In genomic region chr1:200916152-200916551, GRCh38 we compare ENCODE assay signal across 2 cellular contexts.
TF ChIP-seq lines count a peak whose summit lies in the region.

No MANE protein-coding gene starts in this region.

TF ChIP-seq in endothelial cell of umbilical vein, 7 proteins besides CTCF, POLR2A, EP300 and RAD21 (continued from another document):
- TF ChIP-seq, protein P1, sequence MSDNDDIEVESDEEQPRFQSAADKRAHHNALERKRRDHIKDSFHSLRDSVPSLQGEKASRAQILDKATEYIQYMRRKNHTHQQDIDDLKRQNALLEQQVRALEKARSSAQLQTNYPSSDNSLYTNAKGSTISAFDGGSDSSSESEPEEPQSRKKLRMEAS (IDR thresholded peaks at IDR 0.05; ENCODE audit: insufficient read depth, insufficient read length): no peak
TF ChIP-seq in endothelial cell of umbilical vein: peak in this region for 0.

TF ChIP-seq in HEK293T, 16 proteins besides CTCF, POLR2A, EP300 and RAD21 (continued from another document):
- no peak for TF ChIP-seq SUZ12 (IDR thresholded peaks at IDR 0.05)
- no peak for TF ChIP-seq FOXK2 (IDR thresholded peaks at IDR 0.05)
- TF ChIP-seq FOXA1 (IDR thresholded peaks at IDR 0.05): no peak
- no peak for TF ChIP-seq ARNT (IDR thresholded peaks at IDR 0.05)
- TF ChIP-seq SP1 (IDR thresholded peaks at IDR 0.05): no peak
- TF ChIP-seq L3MBTL2 (conservative IDR thresholded peaks at IDR 0.05): no peak
- no peak for TF ChIP-seq BHLHE40 (IDR thresholded peaks at IDR 0.05; ENCODE audit: borderline replicate concordance)
- no peak for TF ChIP-seq TARDBP (IDR thresholded peaks at IDR 0.05)
TF ChIP-seq in HEK293T: peak in this region for 0.
